In genomic region chr17:44780845-44781480, GRCh38 we compare ENCODE assay signal across 16 cellular contexts. TPM values are rescaled to one million over a fixed set of nuclear protein-coding genes. Genes with fewer than 3 reads are reported as not detected.
DNase-seq lines count a peak whose midpoint lies in the region; ATAC-seq and TF ChIP-seq lines count a peak whose summit lies in the region.
"Had no signal": no experiment of that assay in that cellular context is flagged by ENCODE, and none has a peak within 500 bp of the region (broad histone marks: within the 10 kb centered on the region; RNA-seq: fewer than 3 reads in every experiment).

No MANE protein-coding gene starts in this region.

- no peak for TF ChIP-seq CTCF in right atrium auricular region (IDR thresholded peaks at IDR 0.05)
- TF ChIP-seq CTCF in stomach (IDR thresholded peaks at IDR 0.05) = no peak

- H3K4me3 ChIP-seq in right atrium auricular region (no peak overlapping the region), stomach (no peak overlapping the region)
- H3K4me3 ChIP-seq: pancreas, thoracic aorta had no signal

- intact Hi-C loops in stomach (cut with DNase I; ENCODE audit: low total_unique reads) = no loop called here

- H3K9me3 ChIP-seq in right atrium auricular region (no peaks in the 10 kb centered on the region), stomach (no peaks in the 10 kb centered on the region)
- H3K9me3 ChIP-seq: pancreas, thoracic aorta had no signal

- TF ChIP-seq POLR2A in stomach (IDR thresholded peaks at IDR 0.05) = no peak

- DNase-seq in SK-N-DZ (ENCODE audit: low spot score) (peak; percentile 31), right atrium auricular region (ENCODE audit: low spot score) (no peak), stomach (no peak), NCI-H526 (lab: John Stamatoyannopoulos, UW) (no peak)
- DNase-seq: activated CD4-positive, alpha-beta T cell treated with anti-CD3 and anti-CD28 coated beads, Interleukin-2, amount 50 U/mL, for 48 hours; activated naive CD4-positive, alpha-beta T cell treated with anti-CD3 and anti-CD28 coated beads, Interleukin-2, amount 10 ng/mL, durations not matched to agents 7 days and 5 days; activated T-cell treated with anti-CD3 and anti-CD28 coated beads, Interleukin-2, amount 50 U/mL, for 1 hour; CD4-positive, CD25-positive, alpha-beta regulatory T cell; DMS 273 treated with DMSO at 0.1 percent for 48 hours; foreskin keratinocyte; natural killer cell; NCI-H1105 treated with DMSO at 0.1 percent for 48 hours; NCI-H2107 had no signal

- TF ChIP-seq EP300 in stomach (IDR thresholded peaks at IDR 0.05) = no peak

- H3K27me3 ChIP-seq in right atrium auricular region (no peaks in the 10 kb centered on the region), stomach (peaks cover 0 to 13% (median 4%) of the 10 kb centered on the region in 3 donors)
- H3K27me3 ChIP-seq: pancreas had no signal

- peaks cover 0 to 56% of the 10 kb centered on the region in 2 donors for H3K4me1 ChIP-seq in right atrium auricular region
- peaks cover 16 to 48% (median 31%) of the 10 kb centered on the region in 4 donors for H3K4me1 ChIP-seq in stomach
- H3K4me1 ChIP-seq: foreskin keratinocyte had no signal

- 84 to 89% (median 86%) methylated on average over 8 to 14 of the region's 14 CpGs for WGBS in stomach, 5 donors

- H3K36me3 ChIP-seq in right atrium auricular region = no peaks in the 10 kb centered on the region
- H3K36me3 ChIP-seq in stomach = no peaks in the 10 kb centered on the region
- H3K36me3 ChIP-seq: pancreas, thoracic aorta had no signal

- peak overlapping the region; percentile 84 to 85 for H3K27ac ChIP-seq in right atrium auricular region
- peak overlapping the region in 3 of 5 donors; percentile 59 to 72 (median 65) for H3K27ac ChIP-seq in stomach
- H3K27ac ChIP-seq: foreskin keratinocyte, pancreas had no signal

- no peak for ATAC-seq in HG03196 (IDR thresholded peaks at IDR 0.05; ENCODE audit: unreplicated experiment)
- ATAC-seq: foreskin keratinocyte, natural killer cell, pancreas had no signal

RNA-seq across cellular contexts. Expression of gene ADAM11, which starts 22.2 kb away (rescaled TPM):
- polyA plus RNA-seq in SK-N-DZ (2014; cell fraction: cytosol; rRNA removed) = 10.4 and 12.3 TPM in 2 replicates
- polyA plus RNA-seq in SK-N-DZ (2014; cell fraction: nucleus; rRNA removed) = 97.2 and 118 TPM in 2 replicates
- total RNA-seq in right atrium auricular region = 10 to 100 TPM in 1 of 2 donors, 1 to 10 TPM in 1; 6.8 to 19.9 TPM
- 10 to 100 TPM in 1 of 5 donors, 1 to 10 TPM in 1, under 1 TPM in 1, not detected in 2; 0.73 to 57.6 (median 1.7) TPM for total RNA-seq in stomach
- under 1 TPM in 2 of 3 donors, not detected in 1; 0.19 to 0.35 TPM for polyA plus RNA-seq in stomach

RNA-seq across cellular contexts. Expression of gene GJC1, which starts 49.1 kb away (rescaled TPM):
- polyA plus RNA-seq in SK-N-DZ (2014; cell fraction: cytosol; rRNA removed) = 41.0 and 48.8 TPM in 2 replicates
- polyA plus RNA-seq in SK-N-DZ (2014; cell fraction: nucleus; rRNA removed) = 15.7 and 37.2 TPM in 2 replicates
- total RNA-seq in right atrium auricular region = 10 to 100 TPM; 25.8 to 41.8 TPM
- total RNA-seq in stomach = 10 to 100 TPM in 4 of 5 donors, 1 to 10 TPM in 1; 9.7 to 53.1 (median 35.6) TPM
- polyA plus RNA-seq in stomach = 1 to 10 TPM in 1 of 3 donors, under 1 TPM in 2; 0.31 to 3.5 (median 0.62) TPM
- total RNA-seq: CD4-positive, CD25-positive, alpha-beta regulatory T cell had no signal
- polyA plus RNA-seq: CD4-positive, CD25-positive, alpha-beta regulatory T cell had no signal
